ENCODE assay signal across 13 cellular contexts in the genomic region with DNA sequence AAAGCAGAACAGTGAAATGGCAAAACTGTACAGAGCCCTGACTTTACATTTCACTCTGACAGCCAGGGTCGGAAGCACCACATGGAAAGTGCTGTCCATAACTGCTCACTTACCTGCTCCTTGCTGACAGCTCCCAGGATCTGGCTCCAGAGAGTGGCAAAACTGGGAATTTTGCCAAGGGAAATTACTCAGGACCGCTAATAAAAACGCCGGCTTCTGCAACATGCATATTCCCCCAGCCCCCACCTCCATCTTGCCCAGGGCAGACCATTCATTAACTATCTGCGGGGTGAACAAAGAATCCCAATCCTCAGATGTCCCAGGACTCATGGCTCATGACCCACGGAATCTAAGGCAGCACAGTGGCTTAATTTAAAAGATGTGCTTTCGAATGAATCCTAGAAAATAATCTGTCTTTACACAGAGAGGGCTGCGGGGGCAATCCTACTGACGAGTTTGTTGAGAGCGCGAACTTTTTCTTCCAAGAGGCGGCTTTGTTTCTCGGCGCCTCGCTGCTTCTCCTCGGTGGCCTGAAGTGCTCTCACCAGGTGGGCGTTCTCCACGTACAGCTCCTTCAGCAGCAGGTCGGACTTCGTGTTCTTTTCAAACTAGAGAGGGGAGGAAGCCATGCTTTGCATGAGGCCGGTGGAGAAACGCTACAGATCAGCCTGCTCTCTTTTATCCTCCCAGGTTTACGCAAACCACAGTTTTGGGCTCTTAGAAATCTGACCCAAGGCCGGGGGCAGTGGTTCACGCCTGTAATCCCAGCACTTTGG. TPM values are rescaled to one million over a fixed set of nuclear protein-coding genes. Genes with fewer than 3 reads are reported as not detected.
DNase-seq lines count a peak whose midpoint lies in the region; ATAC-seq and TF ChIP-seq lines count a peak whose summit lies in the region.
"Had no signal": no experiment of that assay in that cellular context is flagged by ENCODE, and none has a peak within 500 bp of the region (broad histone marks: within the 10 kb centered on the region; RNA-seq: fewer than 3 reads in every experiment).

No MANE protein-coding gene starts in this region.

- no peaks in the 10 kb centered on the region for H3K4me1 Mint-ChIP-seq in nephron
- no peaks in the 10 kb centered on the region for H3K4me1 Mint-ChIP-seq in glutamatergic neuron (ENCODE audit: low read depth, unreplicated experiment)
- no peaks in the 10 kb centered on the region for H3K4me1 Mint-ChIP-seq in activated naive CD8-positive, alpha-beta T cell treated with anti-CD3 and anti-CD28 coated beads, Interleukin-2, amount 50 U/mL, for 24 hours
- no peaks in the 10 kb centered on the region for H3K4me1 Mint-ChIP-seq in T-cell

- H3K9me3 Mint-ChIP-seq in nephron (peaks cover 3% of the 10 kb centered on the region), glutamatergic neuron (ENCODE audit: unreplicated experiment) (peaks cover 7% of the 10 kb centered on the region), T-cell (peaks cover 0 to 5% (median 0%) of the 10 kb centered on the region in 3 donors)
- H3K9me3 Mint-ChIP-seq in activated naive CD8-positive, alpha-beta T cell treated with anti-CD3 and anti-CD28 coated beads, Interleukin-2, amount 50 U/mL, for 24 hours, result no peaks in the 10 kb centered on the region
- H3K9me3 Mint-ChIP-seq: HFFc6; natural killer cell treated with Interleukin-12 subunit alpha and Interleukin-12 subunit beta and Interleukin-15 and Interleukin-18, amount 100 ng/mL, for 72 hours had no signal

- POLR2A ChIA-PET in T-cell (lab: Charles Lee), result no interaction called here

- H3K27ac Mint-ChIP-seq in nephron (peak overlapping the region in 2 of 3 experiments; percentile 17 to 53), glutamatergic neuron (ENCODE audit: unreplicated experiment) (no peak overlapping the region), T-cell (no peak overlapping the region)
- H3K27ac Mint-ChIP-seq in activated naive CD8-positive, alpha-beta T cell treated with anti-CD3 and anti-CD28 coated beads, Interleukin-2, amount 50 U/mL, for 24 hours, result no peak overlapping the region
- H3K27ac Mint-ChIP-seq: HFFc6; natural killer cell treated with Interleukin-12 subunit alpha and Interleukin-12 subunit beta and Interleukin-15 and Interleukin-18, amount 100 ng/mL, for 72 hours had no signal

- H3K27me3 Mint-ChIP-seq in nephron (ENCODE audit: low read depth) (no peaks in the 10 kb centered on the region), glutamatergic neuron (ENCODE audit: unreplicated experiment) (peaks cover 4% of the 10 kb centered on the region), T-cell (no peaks in the 10 kb centered on the region)
- no peaks in the 10 kb centered on the region for H3K27me3 Mint-ChIP-seq in activated naive CD8-positive, alpha-beta T cell treated with anti-CD3 and anti-CD28 coated beads, Interleukin-2, amount 50 U/mL, for 24 hours
- H3K27me3 Mint-ChIP-seq: natural killer cell treated with Interleukin-12 subunit alpha and Interleukin-12 subunit beta and Interleukin-15 and Interleukin-18, amount 100 ng/mL, for 72 hours had no signal

- in situ Hi-C loops in G401 (cut with HindIII; ENCODE audit: low sequenced_read_pairs), result no loop called here
- in situ Hi-C loops in astrocyte of the spinal cord (cut with HindIII; ENCODE audit: low sequenced_read_pairs), result no loop called here

- DNase-seq in G401 (ENCODE audit: low spot score) (peak; percentile 54), NCI-H1048 (lab: John Stamatoyannopoulos, UW) (peak; percentile 64), astrocyte of the spinal cord (ENCODE audit: low read depth, low spot score) (peak; percentile 24), SKM-1 (lab: John Stamatoyannopoulos, UW; ENCODE audit: unreplicated experiment) (no peak), glutamatergic neuron (no peak), T-cell (no peak)
- no peak for DNase-seq in activated naive CD8-positive, alpha-beta T cell treated with anti-CD3 and anti-CD28 coated beads, Interleukin-2, amount 50 U/mL, for 24 hours
- DNase-seq: HFFc6; NCI-H774; stimulated activated CD4-positive, alpha-beta T cell treated with anti-CD3 and anti-CD28 coated beads, Interleukin-4, amount 100 ng/mL, for 1 hour had no signal

- no peak overlapping the region for H3K4me3 Mint-ChIP-seq in nephron
- H3K4me3 Mint-ChIP-seq in glutamatergic neuron (ENCODE audit: unreplicated experiment), result no peak overlapping the region
- no peak overlapping the region for H3K4me3 Mint-ChIP-seq in activated naive CD8-positive, alpha-beta T cell treated with anti-CD3 and anti-CD28 coated beads, Interleukin-2, amount 50 U/mL, for 24 hours
- no peak overlapping the region for H3K4me3 Mint-ChIP-seq in T-cell
- H3K4me3 Mint-ChIP-seq: HFFc6; natural killer cell treated with Interleukin-12 subunit alpha and Interleukin-12 subunit beta and Interleukin-15 and Interleukin-18, amount 100 ng/mL, for 72 hours had no signal

- CTCF ChIA-PET in T-cell (lab: Charles Lee), result no interaction called here

- H3K4me3 ChIP-seq in astrocyte of the spinal cord (ENCODE audit: low read depth, low read length), result no peak overlapping the region
- H3K4me3 ChIP-seq: dorsolateral prefrontal cortex had no signal

- no peak for TF ChIP-seq CTCF in astrocyte of the spinal cord (IDR thresholded peaks at IDR 0.05; ENCODE audit: low read depth, low read length)
- TF ChIP-seq CTCF in nephron (IDR thresholded peaks at IDR 0.05; ENCODE audit: unreplicated experiment in 3 of 3), result no peak
- no peak for TF ChIP-seq CTCF in glutamatergic neuron (IDR thresholded peaks at IDR 0.05; ENCODE audit: partially characterized antibody, unreplicated experiment)

- ATAC-seq in activated naive CD8-positive, alpha-beta T cell treated with anti-CD3 and anti-CD28 coated beads, Interleukin-2, amount 50 U/mL, for 24 hours, result no peak
- ATAC-seq in T-cell (replicated peaks in 1 of 4), result no peak
- ATAC-seq: natural killer cell treated with Interleukin-12 subunit alpha and Interleukin-12 subunit beta and Interleukin-15 and Interleukin-18, amount 100 ng/mL, for 72 hours had no signal

- H3K36me3 Mint-ChIP-seq in nephron (ENCODE audit: low read depth) (peaks cover 80% of the 10 kb centered on the region), glutamatergic neuron (ENCODE audit: unreplicated experiment) (peaks cover 23% of the 10 kb centered on the region), T-cell (no peaks in the 10 kb centered on the region)
- peaks cover 14% of the 10 kb centered on the region for H3K36me3 Mint-ChIP-seq in activated naive CD8-positive, alpha-beta T cell treated with anti-CD3 and anti-CD28 coated beads, Interleukin-2, amount 50 U/mL, for 24 hours (ENCODE audit: low read depth)

RNA-seq across cellular contexts. Expression of gene GINS1, which starts 45.8 kb away (rescaled TPM):
- total RNA-seq in G401 (2014; rRNA removed; shearing (Covaris generic)), result 25.2 and 40.0 TPM in 2 replicates
- total RNA-seq in glutamatergic neuron (ENCODE audit: unreplicated experiment) (5.3 TPM), T-cell (1 to 10 TPM; 1.1 to 2.8 (median 1.2) TPM)

Comparison
In these comparisons a context has a peak if more than half of its experiments do, and no peak if none do; other contexts are left out.
1. DNase-seq: peak in G401 (single experiment), NCI-H1048 (single experiment) and astrocyte of the spinal cord (single experiment); none in SKM-1 (single experiment), glutamatergic neuron (single experiment), activated naive CD8-positive, alpha-beta T cell treated with anti-CD3 and anti-CD28 coated beads, Interleukin-2, amount 50 U/mL, for 24 hours (single experiment) and T-cell (0 of 34).
2. H3K27ac Mint-ChIP-seq: peak in nephron (2 of 3); none in glutamatergic neuron (single experiment), activated naive CD8-positive, alpha-beta T cell treated with anti-CD3 and anti-CD28 coated beads, Interleukin-2, amount 50 U/mL, for 24 hours (single experiment) and T-cell (0 of 2).